ENCODE assay signal across 9 cellular contexts in genomic region chr4:74366367-74366891, GRCh38. TPM values are rescaled to one million over a fixed set of nuclear protein-coding genes. Genes with fewer than 3 reads are reported as not detected.
A peak's percentile ranks its signal among the peaks of the same experiment; 100 is the strongest.
DNase-seq lines count a peak whose midpoint lies in the region; ATAC-seq and TF ChIP-seq lines count a peak whose summit lies in the region.
"Had no signal": no experiment of that assay in that cellular context is flagged by ENCODE, and none has a peak within 500 bp of the region (broad histone marks: within the 10 kb centered on the region; RNA-seq: fewer than 3 reads in every experiment).

No MANE protein-coding gene starts in this region.

- H3K27ac Mint-ChIP-seq in endothelial cell (ENCODE audit: unreplicated experiment): no peak overlapping the region

- peak overlapping the region; percentile 63 for H3K4me3 ChIP-seq in fibroblast of pulmonary artery (replicated peaks; ENCODE audit: low read depth, low read length)

- peaks cover 7% of the 10 kb centered on the region for H3K4me1 Mint-ChIP-seq in endothelial cell (ENCODE audit: unreplicated experiment)

- no peak for TF ChIP-seq CTCF in fibroblast of pulmonary artery (IDR thresholded peaks at IDR 0.05; ENCODE audit: low read length, missing control alignments)
- TF ChIP-seq CTCF in endothelial cell (IDR thresholded peaks at IDR 0.05; ENCODE audit: unreplicated experiment): no peak

- peak; percentile 74 for ATAC-seq in GM18520 (IDR thresholded peaks at IDR 0.05; ENCODE audit: unreplicated experiment)
- ATAC-seq in GM21786 (IDR thresholded peaks at IDR 0.05; ENCODE audit: unreplicated experiment): peak; percentile 68
- peak; percentile 32 for ATAC-seq in HG03442 (IDR thresholded peaks at IDR 0.05; ENCODE audit: unreplicated experiment)

- no peaks in the 10 kb centered on the region for H3K36me3 Mint-ChIP-seq in endothelial cell (ENCODE audit: low read depth, unreplicated experiment)

- no peak overlapping the region for H3K4me3 Mint-ChIP-seq in endothelial cell (ENCODE audit: unreplicated experiment)

- no peaks in the 10 kb centered on the region for H3K9me3 Mint-ChIP-seq in endothelial cell (ENCODE audit: unreplicated experiment)

- DNase-seq in fibroblast of pulmonary artery (ENCODE audit: low read depth) (no peak), endothelial cell (ENCODE audit: low spot score) (no peak), ecto neural progenitor cell (ENCODE audit: low spot score) (no peak), SHP77 treated with DMSO at 0.1 percent for 48 hours (lab: John Stamatoyannopoulos, UW) (no peak)
- no peak for DNase-seq in activated CD8-positive, alpha-beta memory T cell treated with anti-CD3 and anti-CD28 coated beads, Interleukin-2, amount 50 U/mL, for 48 hours
- DNase-seq: activated CD4-positive, alpha-beta T cell treated with anti-CD3 and anti-CD28 coated beads, Interleukin-2, amount 50 U/mL, for 1 hour had no signal

- H3K27me3 Mint-ChIP-seq in endothelial cell (ENCODE audit: unreplicated experiment): peaks cover 4% of the 10 kb centered on the region

RNA-seq across cellular contexts. Expression of gene EREG, which starts 1.5 kb away (rescaled TPM):
- total RNA-seq in endothelial cell (ENCODE audit: unreplicated experiment): not detected

RNA-seq across cellular contexts. Expression of gene EPGN, which starts 58.2 kb away (rescaled TPM):
- total RNA-seq in endothelial cell (ENCODE audit: unreplicated experiment): not detected
